Comparison of ENCODE assay signal across 8 cellular contexts in the genomic region with DNA sequence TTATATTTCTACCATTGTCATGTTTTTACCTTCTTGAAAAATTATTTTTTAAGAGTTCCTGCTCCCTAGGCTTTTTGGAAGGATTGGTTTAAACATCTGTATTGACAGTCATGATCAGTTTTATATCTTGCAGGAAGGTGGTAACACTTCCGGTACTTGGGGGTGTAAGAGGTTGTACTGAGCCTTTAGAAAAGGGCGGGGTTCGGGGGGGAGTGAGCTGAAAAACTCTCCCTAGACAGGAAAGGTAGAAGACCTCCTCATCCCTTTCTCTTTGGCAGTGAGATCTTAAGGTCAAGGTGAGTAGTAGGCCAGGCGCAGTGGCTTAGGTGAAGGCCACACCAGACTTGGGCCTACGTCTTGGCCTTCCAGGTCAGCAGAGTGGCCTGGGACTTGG. TPM values are rescaled to one million over a fixed set of nuclear protein-coding genes. Genes with fewer than 3 reads are reported as not detected.
DNase-seq lines count a peak whose midpoint lies in the region; ATAC-seq and TF ChIP-seq lines count a peak whose summit lies in the region.

No MANE protein-coding gene starts in this region.

- H3K36me3 ChIP-seq in H7 (replicated peaks; ENCODE audit: control insufficient read depth, insufficient read depth, low read length) (no peaks in the 10 kb centered on the region), adipocyte (ENCODE audit: control insufficient read depth, insufficient read depth, low read length, severe bottlenecking) (no peaks in the 10 kb centered on the region), iPS-20b (ENCODE audit: insufficient read depth, low read depth, low read length) (no peaks in the 10 kb centered on the region)

- no peak for DNase-seq in H7
- DNase-seq in adipocyte (ENCODE audit: low read depth), result no peak
- no peak for DNase-seq in retinal pigment epithelial cell (ENCODE audit: low read depth)
- no peak for DNase-seq in activated CD4-positive, alpha-beta T cell treated with anti-CD3 and anti-CD28 coated beads, Interleukin-2, amount 50 U/mL, for 48 hours
- no peak for DNase-seq in NCI-H2227 treated with DMSO at 0.1 percent for 48 hours (lab: John Stamatoyannopoulos, UW)

- peak overlapping the region; percentile 62 for H3K4me3 ChIP-seq in H7 (ENCODE audit: insufficient read depth, low read depth, low read length)
- H3K4me3 ChIP-seq in adipocyte (ENCODE audit: low read length), result peak overlapping the region; percentile 87
- peak overlapping the region; percentile 63; the same call in 1 of the 2 replicates for H3K4me3 ChIP-seq in iPS-20b (ENCODE audit: low read length)
- peak overlapping the region; percentile 80 for H3K4me3 ChIP-seq in retinal pigment epithelial cell (ENCODE audit: low read length)

- no peak overlapping the region for H3K9ac ChIP-seq in adipocyte (ENCODE audit: low read length)
- peak overlapping the region; percentile 84 for H3K9ac ChIP-seq in iPS-20b (ENCODE audit: low read depth, low read length)

- no peaks in the 10 kb centered on the region for H3K9me3 ChIP-seq in adipocyte (ENCODE audit: control insufficient read depth, low read length)
- no peaks in the 10 kb centered on the region for H3K9me3 ChIP-seq in iPS-20b (ENCODE audit: insufficient read depth, low read depth, low read length)

- TF ChIP-seq CTCF in retinal pigment epithelial cell (conservative IDR thresholded peaks at IDR 0.05; ENCODE audit: low read depth, low read length), result no peak

- peaks cover 17% of the 10 kb centered on the region for H3K4me1 ChIP-seq in adipocyte (ENCODE audit: control insufficient read depth, insufficient read depth, low read length)
- H3K4me1 ChIP-seq in iPS-20b (ENCODE audit: insufficient read depth, low read length), result peaks cover 26% of the 10 kb centered on the region; the same call in 1 of the 2 replicates

- no peak for ATAC-seq in HG03280 (IDR thresholded peaks at IDR 0.05; ENCODE audit: unreplicated experiment)
- no peak for ATAC-seq in HG03565 (IDR thresholded peaks at IDR 0.05; ENCODE audit: unreplicated experiment)

- H3K27me3 ChIP-seq in H7 (ENCODE audit: control insufficient read depth, insufficient read depth, low read length), result no peaks in the 10 kb centered on the region
- H3K27me3 ChIP-seq in adipocyte (replicated peaks; ENCODE audit: control insufficient read depth, insufficient read depth, low read length), result no peaks in the 10 kb centered on the region
- H3K27me3 ChIP-seq in iPS-20b (ENCODE audit: insufficient read depth, low read length), result no peaks in the 10 kb centered on the region

- peak overlapping the region; percentile 84 for H3K27ac ChIP-seq in iPS-20b (ENCODE audit: low read length)

RNA-seq across cellular contexts. Expression of a gene that starts 0.4 kb away (rescaled TPM):
- 8.0 and 10.9 TPM in 2 replicates for total RNA-seq in H7 (2014; rRNA removed; shearing (Covaris generic))
